Comparison of ENCODE assay signal across 8 cellular contexts in genomic region chr12:14239935-14240872, GRCh38.
DNase-seq lines count a peak whose midpoint lies in the region; ATAC-seq and TF ChIP-seq lines count a peak whose summit lies in the region.

No MANE protein-coding gene starts in this region.

- H3K36me3 ChIP-seq in body of pancreas (replicated peaks in 1 of 2; ENCODE audit: insufficient read depth in 1 of 2, low read depth in 2 of 2) (no peaks in the 10 kb centered on the region), MG63 (no peaks in the 10 kb centered on the region)

- peaks cover 8% of the 10 kb centered on the region for H3K36me3 Mint-ChIP-seq in natural killer cell

- H3K4me3 Mint-ChIP-seq in natural killer cell, result peak overlapping the region; percentile 86

- peaks cover 0 to 3% of the 10 kb centered on the region in 2 donors for H3K9me3 Mint-ChIP-seq in natural killer cell

- TF ChIP-seq CTCF in NB4 (IDR thresholded peaks at IDR 0.05; ENCODE audit: low read depth, low read length) (no peak), body of pancreas (IDR thresholded peaks at IDR 0.05) (no peak), natural killer cell (IDR thresholded peaks at IDR 0.05) (no peak)

- H3K27me3 Mint-ChIP-seq in natural killer cell (ENCODE audit: low read depth in 2 of 2), result no peaks in the 10 kb centered on the region

- intact Hi-C loops in body of pancreas (cut with DNase I), result loop anchor here (5.0 kb wide), 1 partner anchor 417 kb away; no protein-coding TSS in a partner anchor
- intact Hi-C loops in natural killer cell (cut with micrococcal nuclease), result loop anchor here (5.0 kb wide), 1 partner anchor 127 kb away; the partner anchor contains the start of gene ATF7IP

- H3K27ac Mint-ChIP-seq in natural killer cell, result peak overlapping the region; percentile 56 to 85

- ATAC-seq in GM18517 (IDR thresholded peaks at IDR 0.05; ENCODE audit: unreplicated experiment), result peak; percentile 48
- ATAC-seq in HG02571 (IDR thresholded peaks at IDR 0.05; ENCODE audit: unreplicated experiment), result peak; percentile 37
- ATAC-seq in body of pancreas, result peak; percentile 62
- ATAC-seq in natural killer cell, result peak; percentile 32 to 42 (median 33)

- H3K4me1 Mint-ChIP-seq in natural killer cell, result peaks cover 16 to 25% of the 10 kb centered on the region in 2 donors

- H3K27me3 ChIP-seq in body of pancreas, result no peaks in the 10 kb centered on the region
- H3K27me3 ChIP-seq in MG63, result no peaks in the 10 kb centered on the region

- TF ChIP-seq POLR2A in NB4 (IDR thresholded peaks at IDR 0.05; ENCODE audit: extremely low read depth, insufficient read length) (no peak), body of pancreas (IDR thresholded peaks at IDR 0.05) (no peak)

- DNase-seq in NB4 (ENCODE audit: low read depth), result peak; percentile 35
- DNase-seq in body of pancreas, result peak in 3 of 4 donors; percentile 28 to 52 (median 40)
- no peak for DNase-seq in natural killer cell
- no peak for DNase-seq in GM19238 (ENCODE audit: insufficient read length, low spot score)
- DNase-seq in midbrain (lab: John Stamatoyannopoulos, UW), result no peak
- no peak for DNase-seq in MG63

- H3K4me3 ChIP-seq in NB4 (ENCODE audit: low read depth, low read length) (no peak overlapping the region), body of pancreas (no peak overlapping the region), MG63 (no peak overlapping the region)

- peak overlapping the region in 2 of 4 donors; percentile 36 to 56 for H3K27ac ChIP-seq in body of pancreas

- WGBS in body of pancreas, 2 donors, result 30% methylated on average over 11 of the region's 11 CpGs

- H3K9me3 ChIP-seq in body of pancreas, result no peaks in the 10 kb centered on the region
- H3K9me3 ChIP-seq in MG63, result no peaks in the 10 kb centered on the region

- peaks cover 18% of the 10 kb centered on the region for H3K4me1 ChIP-seq in body of pancreas

Comparison
In these comparisons a context has a peak if more than half of its experiments do, and no peak if none do; other contexts are left out.
1. DNase-seq: peak in NB4 (single experiment) and body of pancreas (3 of 4); none in natural killer cell (single experiment), GM19238 (single experiment), midbrain (single experiment) and MG63 (single experiment).
2. Peak in every context shown above with its lines, with median percentiles within 50 percentile points of each other: ATAC-seq.